1 cellular context compared by ENCODE assay signal in genomic region chr14:90848944-90849731, GRCh38.
TF ChIP-seq lines count a peak whose summit lies in the region.

No MANE protein-coding gene starts in this region.

TF ChIP-seq in SK-N-SH treated with all-trans-retinoic acid at 6 μM for 48 hours, 23 proteins besides CTCF, POLR2A, EP300 and RAD21 (continued from another document):
- TF ChIP-seq TOX (CRISPR knock-in tag; IDR thresholded peaks at IDR 0.05; ENCODE audit: borderline replicate concordance) (no peak), GLIS3 (CRISPR knock-in tag; IDR thresholded peaks at IDR 0.05) (no peak), PATZ1 (CRISPR knock-in tag; IDR thresholded peaks at IDR 0.05; ENCODE audit: borderline replicate concordance) (no peak), CSDC2 (CRISPR knock-in tag; IDR thresholded peaks at IDR 0.05) (no peak), SNAI2 (CRISPR knock-in tag; IDR thresholded peaks at IDR 0.05) (no peak), ZFP3 (CRISPR knock-in tag; IDR thresholded peaks at IDR 0.05) (no peak), ZNF70 (CRISPR knock-in tag; IDR thresholded peaks at IDR 0.05) (no peak), ZNF8 (CRISPR knock-in tag; IDR thresholded peaks at IDR 0.05) (no peak)
TF ChIP-seq in SK-N-SH treated with all-trans-retinoic acid at 6 μM for 48 hours: peak in this region for 0.
